1 cellular context compared by ENCODE assay signal in genomic region chr19:11378319-11379189, GRCh38.
TF ChIP-seq lines count a peak whose summit lies in the region.

No MANE protein-coding gene starts in this region.

TF ChIP-seq in GM23338, 12 proteins besides CTCF, POLR2A, EP300 and RAD21 (continued from another document):
- TF ChIP-seq JUNB (IDR thresholded peaks at IDR 0.05; ENCODE audit: unreplicated experiment), result no peak
